In genomic region chr1:192518700-192519099, GRCh38 we compare ENCODE assay signal across 18 cellular contexts. TPM values are rescaled to one million over a fixed set of nuclear protein-coding genes. Genes with fewer than 3 reads are reported as not detected.
A peak's percentile ranks its signal among the peaks of the same experiment; 100 is the strongest.
DNase-seq lines count a peak whose midpoint lies in the region; ATAC-seq, FAIRE-seq and TF ChIP-seq lines count a peak whose summit lies in the region.
"Had no signal": no experiment of that assay in that cellular context is flagged by ENCODE, and none has a peak within 500 bp of the region (broad histone marks: within the 10 kb centered on the region; RNA-seq: fewer than 3 reads in every experiment).

No MANE protein-coding gene starts in this region.

- H3K36me3 Mint-ChIP-seq in activated CD8-positive, alpha-beta memory T cell treated with anti-CD3 and anti-CD28 coated beads, Interleukin-2, amount 10 ng/mL, durations not matched to agents 7 days and 5 days = no peaks in the 10 kb centered on the region
- H3K36me3 Mint-ChIP-seq: T-cell had no signal

- ATAC-seq in GM19351 (IDR thresholded peaks at IDR 0.05; ENCODE audit: unreplicated experiment) = peak; percentile 51
- ATAC-seq in HG02759 (IDR thresholded peaks at IDR 0.05; ENCODE audit: unreplicated experiment) = peak; percentile 39
- peak; percentile 28 for ATAC-seq in HG03469 (IDR thresholded peaks at IDR 0.05; ENCODE audit: unreplicated experiment)
- no peak for ATAC-seq in activated CD8-positive, alpha-beta memory T cell treated with anti-CD3 and anti-CD28 coated beads, Interleukin-2, amount 10 ng/mL, durations not matched to agents 7 days and 5 days
- ATAC-seq: body of pancreas, T-cell had no signal

- no peak overlapping the region for H3K27ac Mint-ChIP-seq in activated CD8-positive, alpha-beta memory T cell treated with anti-CD3 and anti-CD28 coated beads, Interleukin-2, amount 10 ng/mL, durations not matched to agents 7 days and 5 days
- H3K27ac Mint-ChIP-seq: T-cell had no signal

- no peak overlapping the region for H3K4me3 Mint-ChIP-seq in activated CD8-positive, alpha-beta memory T cell treated with anti-CD3 and anti-CD28 coated beads, Interleukin-2, amount 10 ng/mL, durations not matched to agents 7 days and 5 days
- H3K4me3 Mint-ChIP-seq: T-cell had no signal

- peaks cover 49% of the 10 kb centered on the region for H3K4me1 Mint-ChIP-seq in activated CD8-positive, alpha-beta memory T cell treated with anti-CD3 and anti-CD28 coated beads, Interleukin-2, amount 10 ng/mL, durations not matched to agents 7 days and 5 days

- H3K27me3 Mint-ChIP-seq in activated CD8-positive, alpha-beta memory T cell treated with anti-CD3 and anti-CD28 coated beads, Interleukin-2, amount 10 ng/mL, durations not matched to agents 7 days and 5 days = no peaks in the 10 kb centered on the region
- H3K27me3 Mint-ChIP-seq: T-cell had no signal

- H3K9ac ChIP-seq in kidney (ENCODE audit: low read length in 2 of 2) = no peak overlapping the region
- H3K9ac ChIP-seq: BLaER1 had no signal

- TF ChIP-seq CTCF in kidney (IDR thresholded peaks at IDR 0.05; ENCODE audit: borderline replicate concordance, extremely low read depth, insufficient read depth) = no peak

- no peak for TF ChIP-seq POLR2A in GM12891 (IDR thresholded peaks at IDR 0.05; ENCODE audit: low read depth, low read length)

- H3K27ac ChIP-seq in kidney (ENCODE audit: low read depth in 2 of 2, low read length in 2 of 2) = no peak overlapping the region
- H3K27ac ChIP-seq: BLaER1, body of pancreas, epithelial cell of prostate, stomach had no signal

- no peak overlapping the region for H3K4me3 ChIP-seq in kidney (ENCODE audit: low read length in 2 of 2)
- H3K4me3 ChIP-seq: BLaER1, body of pancreas, stomach had no signal

- no peaks in the 10 kb centered on the region for H3K4me1 ChIP-seq in kidney (ENCODE audit: control insufficient read depth in 1 of 2, insufficient read depth in 1 of 2, low read depth in 1 of 2, low read length in 2 of 2)
- H3K4me1 ChIP-seq: body of pancreas had no signal

- in situ Hi-C loops in KBM-7 (cut with MboI; ENCODE audit: low pct_unique_long_range_greater_than_20kb, low sequenced_read_pairs) = no loop called here

- H3K9me3 Mint-ChIP-seq in activated CD8-positive, alpha-beta memory T cell treated with anti-CD3 and anti-CD28 coated beads, Interleukin-2, amount 10 ng/mL, durations not matched to agents 7 days and 5 days (ENCODE audit: low read depth) = no peaks in the 10 kb centered on the region
- H3K9me3 Mint-ChIP-seq: T-cell had no signal

- intact Hi-C loops in kidney (cut with DNase I) = no loop called here

- CTCF ChIA-PET in activated CD8-positive, alpha-beta memory T cell treated with anti-CD3 and anti-CD28 coated beads, Interleukin-2, amount 10 ng/mL, durations not matched to agents 7 days and 5 days (lab: Charles Lee) = no interaction called here

- H3K36me3 ChIP-seq in kidney (ENCODE audit: control insufficient read depth in 1 of 2, insufficient read depth in 2 of 2, low read length in 2 of 2) = no peaks in the 10 kb centered on the region
- H3K36me3 ChIP-seq: BLaER1, stomach had no signal

- FAIRE-seq in GM12891 (lab: Jason Lieb, UNC) (peak; percentile 90), kidney (lab: Jason Lieb, UNC) (no peak)

- H3K9me3 ChIP-seq in kidney (ENCODE audit: control insufficient read depth in 1 of 2, low read length in 2 of 2) = no peaks in the 10 kb centered on the region
- H3K9me3 ChIP-seq: BLaER1, body of pancreas, stomach had no signal

- no peak for DNase-seq in GM12891 (ENCODE audit: insufficient read length, low spot score)
- no peak for DNase-seq in KBM-7
- no peak for DNase-seq in GM19238 (ENCODE audit: insufficient read length, low spot score)
- no peak for DNase-seq in kidney
- DNase-seq in activated CD8-positive, alpha-beta memory T cell treated with anti-CD3 and anti-CD28 coated beads, Interleukin-2, amount 10 ng/mL, durations not matched to agents 7 days and 5 days = no peak
- DNase-seq: activated CD8-positive, alpha-beta memory T cell treated with anti-CD3 and anti-CD28 coated beads, Interleukin-2, amount 50 U/mL, for 4 hours; body of pancreas; NCI-H1092; NCI-H774; stimulated activated CD4-positive, alpha-beta T cell treated with anti-CD3 and anti-CD28 coated beads, Interleukin-12 subunit alpha, Interleukin-12 subunit beta, amount 100 ng/mL, for 4 hours; stomach; T-cell had no signal

TF ChIP-seq in GM12891, 5 proteins besides CTCF, POLR2A, EP300 and RAD21:
- TF ChIP-seq PAX5 (IDR thresholded peaks at IDR 0.05; ENCODE audit: insufficient read depth, low read length, severe bottlenecking) = no peak
- no peak for TF ChIP-seq SPI1 (IDR thresholded peaks at IDR 0.05; ENCODE audit: low read depth, low read length)
- peak; percentile 77; the same call in 1 of the 2 replicates for TF ChIP-seq POU2F2 (IDR thresholded peaks at IDR 0.05; ENCODE audit: low read depth, low read length)

RNA-seq across cellular contexts. Expression of gene RGS1, which starts 56.9 kb away (rescaled TPM):
- polyA plus RNA-seq in GM12891 (2012; ENCODE audit: low read depth, missing spikeins) = 246 TPM
- total RNA-seq in kidney = 50.2 TPM
- polyA plus RNA-seq in kidney (ENCODE audit: insufficient read depth, low read depth, low replicate concordance) = 5.0 TPM
- total RNA-seq in activated CD8-positive, alpha-beta memory T cell treated with anti-CD3 and anti-CD28 coated beads, Interleukin-2, amount 10 ng/mL, durations not matched to agents 7 days and 5 days = 10 to 100 TPM; 27.1 to 35.7 TPM
- polyA plus RNA-seq: neural cell had no signal
